In the genomic region with DNA sequence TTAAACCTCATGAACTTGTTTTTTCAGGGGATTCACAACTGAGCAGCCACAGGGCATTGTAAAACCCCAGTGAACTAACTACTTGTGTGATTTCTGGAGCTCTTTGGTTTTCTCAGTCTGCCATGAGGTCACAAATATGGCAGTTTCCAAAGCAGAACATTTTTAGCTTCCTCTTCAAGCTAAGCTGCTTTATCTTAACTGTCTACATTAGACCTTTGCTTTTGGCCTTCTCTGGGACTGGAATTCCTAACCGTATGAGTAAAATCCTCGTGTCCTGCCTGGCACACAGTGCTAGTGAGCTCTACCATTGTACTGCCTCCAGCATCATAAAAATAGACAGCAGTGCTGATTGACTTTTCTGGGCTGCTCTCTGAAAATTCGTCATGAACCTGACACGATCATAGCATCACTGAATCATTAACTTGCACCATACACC, we compare ENCODE assay signal across 11 cellular contexts. TPM values are rescaled to one million over a fixed set of nuclear protein-coding genes. Genes with fewer than 3 reads are reported as not detected.
A peak's percentile ranks its signal among the peaks of the same experiment; 100 is the strongest.
DNase-seq lines count a peak whose midpoint lies in the region; ATAC-seq, FAIRE-seq and TF ChIP-seq lines count a peak whose summit lies in the region.
"Had no signal": no experiment of that assay in that cellular context is flagged by ENCODE, and none has a peak within 500 bp of the region (broad histone marks: within the 10 kb centered on the region; RNA-seq: fewer than 3 reads in every experiment).

No MANE protein-coding gene starts in this region.

- DNase-seq in AG09309 (ENCODE audit: low read depth) (peak; percentile 93), GM12878 (ENCODE audit: low read depth, low spot score) (no peak), mucosa of gallbladder (ENCODE audit: low spot score) (peak; percentile 60), middle frontal gyrus (ENCODE audit: extremely low spot score, low spot score) (no peak), KBM-7 (no peak), DMS79 treated with DMSO at 0.1 percent for 48 hours (lab: John Stamatoyannopoulos, UW) (no peak), Karpas-422 (no peak)
- DNase-seq: BE2C, NCI-H1417 treated with DMSO at 0.1 percent for 48 hours had no signal

- in situ Hi-C loops in GM12878 (cut with MboI) (no loop called here), KBM-7 (cut with MboI; ENCODE audit: low pct_unique_long_range_greater_than_20kb, low sequenced_read_pairs) (no loop called here)

- CTCF ChIA-PET in GM12878 (lab: Yijun Ruan, JAX), result interaction anchor here (0.8 to 2.6 kb wide), 4 partner anchors 10 to 184 kb away, joined by 3 to 7 read pairs (median 4); no protein-coding TSS in a partner anchor

- H3K27me3 ChIP-seq in GM12878 (replicated peaks in 1 of 2; ENCODE audit: control insufficient read depth in 2 of 2, insufficient read depth in 2 of 2, low read length in 1 of 2) (no peaks in the 10 kb centered on the region), Karpas-422 (ENCODE audit: low read length) (no peaks in the 10 kb centered on the region)
- H3K27me3 ChIP-seq: BE2C had no signal

- no peak overlapping the region for H2AFZ ChIP-seq in GM12878 (ENCODE audit: control insufficient read depth, low read depth, low read length)
- H2AFZ ChIP-seq in Karpas-422 (ENCODE audit: low read length), result no peak overlapping the region

- H3K27ac ChIP-seq in GM12878 (ENCODE audit: control insufficient read depth, insufficient read depth) (0 out of 2 replicates have a peak overlapping the region, but pooled peaks have one; percentile 20), Karpas-422 (ENCODE audit: low read length) (no peak overlapping the region)

- intact Hi-C loops in GM12878 (cut with micrococcal nuclease; ENCODE audit: unreplicated experiment), result no loop called here

- no peaks in the 10 kb centered on the region for H3K4me1 ChIP-seq in GM12878 (ENCODE audit: control insufficient read depth, insufficient read depth, low read length)
- peaks cover 8% of the 10 kb centered on the region for H3K4me1 ChIP-seq in Karpas-422 (ENCODE audit: low read length)

- no peaks in the 10 kb centered on the region for H3K9me2 ChIP-seq in Karpas-422 (replicated peaks; ENCODE audit: insufficient read depth, low read length)

- no peaks in the 10 kb centered on the region for H3K9me3 ChIP-seq in GM12878 (replicated peaks; ENCODE audit: control insufficient read depth, insufficient read depth, low read length)
- no peaks in the 10 kb centered on the region for H3K9me3 ChIP-seq in Karpas-422 (ENCODE audit: low read length)
- H3K9me3 ChIP-seq: BE2C had no signal

- TF ChIP-seq CTCF in AG09309 (IDR thresholded peaks at IDR 0.05; ENCODE audit: control insufficient read depth, insufficient read depth, low read depth, low read length, missing control alignments) (no peak), GM12878 (IDR thresholded peaks at IDR 0.05 in 2 of 3, conservative IDR thresholded peaks at IDR 0.05 in 1 of 3; ENCODE audit: control insufficient read depth in 2 of 3, extremely low read depth in 1 of 3, insufficient read depth in 1 of 3, low read depth in 3 of 3, low read length in 3 of 3) (no peak)

- RAD21 ChIA-PET in GM12878 (lab: Charles Lee; ENCODE audit: unreplicated experiment), result interaction anchor here (1.0 to 1.3 kb wide), 4 partner anchors 11 to 22 kb away, joined by 3 to 5 read pairs (median 4); a partner anchor contains a TSS

- TF ChIP-seq POLR2A in GM12878 (IDR thresholded peaks at IDR 0.05; ENCODE audit: low read depth, low read length), result no peak

- WGBS in GM12878 (ENCODE audit: insufficient coverage, insufficient replicate concordance, low lambda C conversion rate, missing lambda C conversion rate), result 80% methylated on average over 4 of the region's 4 CpGs

- H3K4me2 ChIP-seq in GM12878 (ENCODE audit: control insufficient read depth, insufficient read depth), result no peak overlapping the region
- H3K4me2 ChIP-seq in Karpas-422 (ENCODE audit: low read depth, low read length, poor library complexity, severe bottlenecking), result no peak overlapping the region

- H3K4me3 ChIP-seq in AG09309 (ENCODE audit: control insufficient read depth, low read depth, low read length), result no peak overlapping the region
- no peak overlapping the region for H3K4me3 ChIP-seq in GM12878
- no peak overlapping the region for H3K4me3 ChIP-seq in Karpas-422 (ENCODE audit: low read length)

- no peaks in the 10 kb centered on the region for H3K79me2 ChIP-seq in GM12878 (ENCODE audit: control insufficient read depth, insufficient read depth, low read length)
- no peaks in the 10 kb centered on the region for H3K79me2 ChIP-seq in Karpas-422 (ENCODE audit: low read length)

- no peaks in the 10 kb centered on the region for H3K36me3 ChIP-seq in GM12878 (ENCODE audit: control insufficient read depth in 2 of 2, insufficient read depth in 2 of 2, low read length in 1 of 2)
- H3K36me3 ChIP-seq in Karpas-422 (ENCODE audit: insufficient read depth, low read length), result no peaks in the 10 kb centered on the region
- H3K36me3 ChIP-seq: BE2C had no signal

- H4K20me1 ChIP-seq in GM12878 (ENCODE audit: control insufficient read depth, insufficient read depth) (no peaks in the 10 kb centered on the region), Karpas-422 (ENCODE audit: insufficient read depth, low read depth, low read length) (peaks cover 33% of the 10 kb centered on the region)

- TF ChIP-seq EP300 in GM12878 (IDR thresholded peaks at IDR 0.05; ENCODE audit: borderline replicate concordance in 1 of 2, control insufficient read depth in 1 of 2, low read depth in 2 of 2, low read length in 2 of 2), result no peak; a peak in 1 of 4 replicates

- BruUV-seq in GM12878 (replicated peaks; lab: Mats Ljungman, UMichigan), result no TSS peak

- POLR2A ChIA-PET in GM12878 (lab: Charles Lee), result interaction anchor here (0.7 to 1.0 kb wide), 2 partner anchors 9 to 20 kb away, joined by 4 to 5 read pairs; no protein-coding TSS in a partner anchor

- H3K9ac ChIP-seq in GM12878 (ENCODE audit: control insufficient read depth, insufficient read depth, low read length), result no peak overlapping the region
- H3K9ac ChIP-seq in Karpas-422 (ENCODE audit: low read length), result no peak overlapping the region

- SMC1A ChIA-PET in GM12878 (lab: Charles Lee; ENCODE audit: uncharacterized antibody, unreplicated experiment), result interaction anchor here (1.1 to 4.1 kb wide), 10 partner anchors 9 to 22 kb away, joined by 3 to 15 read pairs (median 5); a partner anchor contains a TSS

- no peak for TF ChIP-seq RAD21 in GM12878 (IDR thresholded peaks at IDR 0.05; ENCODE audit: insufficient read depth, low read depth, low read length)

- ATAC-seq in HG02678 (IDR thresholded peaks at IDR 0.05; ENCODE audit: unreplicated experiment) (peak; percentile 65), GM12878 (peak; percentile 87)

- FAIRE-seq in GM12878 (lab: Jason Lieb, UNC), result no peak
- FAIRE-seq: TTC549 had no signal

TF ChIP-seq in GM12878, 131 proteins besides CTCF, POLR2A, EP300 and RAD21 (continues in another document):
- no peak for TF ChIP-seq ZBED1 (IDR thresholded peaks at IDR 0.05; ENCODE audit: borderline replicate concordance)
- no peak for TF ChIP-seq SMAD1 (IDR thresholded peaks at IDR 0.05; ENCODE audit: low read depth, partially characterized antibody)
- TF ChIP-seq CHD2 (IDR thresholded peaks at IDR 0.05; ENCODE audit: borderline replicate concordance, low read depth, low read length), result 0 out of 2 replicates have a peak, but pooled peaks have one; percentile 10
- TF ChIP-seq ZNF207 (IDR thresholded peaks at IDR 0.05; ENCODE audit: borderline replicate concordance), result no peak
- TF ChIP-seq, protein P1, sequence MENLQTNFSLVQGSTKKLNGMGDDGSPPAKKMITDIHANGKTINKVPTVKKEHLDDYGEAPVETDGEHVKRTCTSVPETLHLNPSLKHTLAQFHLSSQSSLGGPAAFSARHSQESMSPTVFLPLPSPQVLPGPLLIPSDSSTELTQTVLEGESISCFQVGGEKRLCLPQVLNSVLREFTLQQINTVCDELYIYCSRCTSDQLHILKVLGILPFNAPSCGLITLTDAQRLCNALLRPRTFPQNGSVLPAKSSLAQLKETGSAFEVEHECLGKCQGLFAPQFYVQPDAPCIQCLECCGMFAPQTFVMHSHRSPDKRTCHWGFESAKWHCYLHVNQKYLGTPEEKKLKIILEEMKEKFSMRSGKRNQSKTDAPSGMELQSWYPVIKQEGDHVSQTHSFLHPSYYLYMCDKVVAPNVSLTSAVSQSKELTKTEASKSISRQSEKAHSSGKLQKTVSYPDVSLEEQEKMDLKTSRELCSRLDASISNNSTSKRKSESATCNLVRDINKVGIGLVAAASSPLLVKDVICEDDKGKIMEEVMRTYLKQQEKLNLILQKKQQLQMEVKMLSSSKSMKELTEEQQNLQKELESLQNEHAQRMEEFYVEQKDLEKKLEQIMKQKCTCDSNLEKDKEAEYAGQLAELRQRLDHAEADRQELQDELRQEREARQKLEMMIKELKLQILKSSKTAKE (IDR thresholded peaks at IDR 0.05; ENCODE audit: low read depth, poor library complexity, severe bottlenecking), result peak; percentile 27
- TF ChIP-seq SPI1 (IDR thresholded peaks at IDR 0.05; ENCODE audit: borderline replicate concordance, insufficient read depth, low read depth, low read length), result no peak
- no peak for TF ChIP-seq HDAC2 (IDR thresholded peaks at IDR 0.05)
- no peak for TF ChIP-seq RCOR1 (conservative IDR thresholded peaks at IDR 0.05; ENCODE audit: low read depth, low read length)
- TF ChIP-seq CHD4 (IDR thresholded peaks at IDR 0.05), result no peak
- no peak for TF ChIP-seq BCL11A (IDR thresholded peaks at IDR 0.05; ENCODE audit: low read depth, low read length)
- TF ChIP-seq IKZF1 (conservative IDR thresholded peaks at IDR 0.05), result 0 out of 2 replicates have a peak, but pooled peaks have one; percentile 23

RNA-seq across cellular contexts. Expression of a gene that starts 22.1 kb away (rescaled TPM):
- total RNA-seq in GM12878 (2013; cell fraction: nucleolus; rRNA removed), result 46.3 and 46.4 TPM in 2 replicates
- 8.3 and 9.2 TPM in 2 replicates for total RNA-seq in GM12878 (2014; rRNA removed)
- total RNA-seq in GM12878 (2014; rRNA removed; fragmentation: Illumina TruSeq; extraction: Trizol), result 8.7 and 9.1 TPM in 2 replicates
- total RNA-seq in GM12878 (2021), result 11.5 and 12.1 TPM in 2 replicates
- 2.5 TPM for polyA plus RNA-seq in GM12878 (2011; ENCODE audit: low read depth)
- 11.0 and 18.0 TPM in 2 replicates for polyA plus RNA-seq in GM12878 (2011; rRNA removed)
- 15.9 and 17.2 TPM in 2 replicates for polyA plus RNA-seq in GM12878 (2011; cell fraction: cytosol; rRNA removed)
- polyA plus RNA-seq in GM12878 (2011; cell fraction: nucleus; rRNA removed), result 22.5 and 24.0 TPM in 2 replicates
- 2.9 and 4.0 TPM in 2 replicates for polyA plus RNA-seq in GM12878 (2012)
- 8.8 and 12.8 TPM in 2 replicates for polyA plus RNA-seq in GM12878 (2014; fragmentation: Illumina TruSeq; extraction: Trizol)
- 1 to 10 TPM; 3.2 to 4.4 TPM for polyA plus RNA-seq in GM12878 (2014; fragmentation: Nextera tagmentation; extraction: Ambion mirVana)
- 5.6 and 5.9 TPM in 2 replicates for polyA plus RNA-seq in GM12878 (2014; rRNA removed)
- polyA plus RNA-seq in GM12878 (2016; fragmentation: Nextera tagmentation; extraction: Ambion mirVana), result 10 to 100 TPM; 11.2 to 11.6 TPM
- 27.8 and 43.2 TPM in 2 replicates for polyA minus RNA-seq in GM12878 (2011; rRNA and poly(A)+ RNA removed)
- polyA minus RNA-seq in GM12878 (2011; cell fraction: cytosol; rRNA and poly(A)+ RNA removed), result 9.1 and 11.9 TPM in 2 replicates
- polyA minus RNA-seq in GM12878 (2011; cell fraction: nucleus; rRNA and poly(A)+ RNA removed), result 55.9 and 109 TPM in 2 replicates
- total RNA-seq in mucosa of gallbladder, result 17.4 TPM
- 5.2 and 12.8 TPM in 2 replicates for total RNA-seq in Karpas-422 (2014; rRNA removed; shearing (Covaris generic); ENCODE audit: low replicate concordance)

Comparison
In these comparisons a context has a peak if more than half of its experiments do, and no peak if none do; other contexts are left out.
1. DNase-seq: peak in AG09309 (single experiment) and mucosa of gallbladder (single experiment); none in GM12878 (single experiment), middle frontal gyrus (single experiment), KBM-7 (single experiment), DMS79 treated with DMSO at 0.1 percent for 48 hours (single experiment) and Karpas-422 (single experiment).